In genomic region chr10:102347236-102347828, GRCh38 we compare ENCODE assay signal across 9 cellular contexts. TPM values are rescaled to one million over a fixed set of nuclear protein-coding genes. Genes with fewer than 3 reads are reported as not detected.
DNase-seq lines count a peak whose midpoint lies in the region; ATAC-seq and TF ChIP-seq lines count a peak whose summit lies in the region.
"Had no signal": no experiment of that assay in that cellular context is flagged by ENCODE, and none has a peak within 500 bp of the region (broad histone marks: within the 10 kb centered on the region; RNA-seq: fewer than 3 reads in every experiment).

No MANE protein-coding gene starts in this region.

- peak; percentile 50 for TF ChIP-seq CTCF in hepatocyte (IDR thresholded peaks at IDR 0.05; ENCODE audit: poor library complexity)
- TF ChIP-seq CTCF in transverse colon (IDR thresholded peaks at IDR 0.05), result peak; percentile 20 to 51 (median 38)

- peaks cover 16% of the 10 kb centered on the region for H3K79me2 ChIP-seq in hepatocyte

- POLR2A ChIA-PET in activated naive CD8-positive, alpha-beta T cell treated with anti-CD3 and anti-CD28 coated beads, Interleukin-2, amount 10 ng/mL, durations not matched to agents 7 days and 5 days (lab: Charles Lee), result interaction anchor here (1.0 to 3.1 kb wide), 3 partner anchors 113 to 117 kb away, joined by 3 to 13 read pairs (median 4); no protein-coding TSS in a partner anchor

- ATAC-seq in activated naive CD8-positive, alpha-beta T cell treated with anti-CD3 and anti-CD28 coated beads, Interleukin-2, amount 10 ng/mL, durations not matched to agents 7 days and 5 days (ENCODE audit: low read depth), result no peak
- ATAC-seq in stimulated activated naive B cell treated with anti-CD40 and anti-IgM and Interleukin-4, amounts not matched to agents 10 μg/mL and 1 μg/mL and 100 μg/mL, for 72 hours (replicated peaks), result no peak
- ATAC-seq in HG02798 (IDR thresholded peaks at IDR 0.05; ENCODE audit: poor library complexity, unreplicated experiment), result no peak

- peak; percentile 1 for DNase-seq in NCI-H345 (lab: John Stamatoyannopoulos, UW)
- DNase-seq in NCI-H345 treated with DMSO at 0.1 percent for 48 hours (lab: John Stamatoyannopoulos, UW; ENCODE audit: unreplicated experiment), result no peak
- peak; percentile 8 for DNase-seq in MV-4-11 (lab: John Stamatoyannopoulos, UW)
- DNase-seq in activated naive CD8-positive, alpha-beta T cell treated with anti-CD3 and anti-CD28 coated beads, Interleukin-2, amount 10 ng/mL, durations not matched to agents 7 days and 5 days, result peak; percentile 32
- DNase-seq in hepatocyte (ENCODE audit: low spot score), result peak; percentile 52
- DNase-seq in transverse colon, result peak; percentile 30
- DNase-seq in stimulated activated naive B cell treated with anti-CD40 and anti-IgM and Interleukin-4, amounts not matched to agents 10 μg/mL and 1 μg/mL and 100 μg/mL, for 72 hours, result no peak

- H3K9me3 Mint-ChIP-seq in activated naive CD8-positive, alpha-beta T cell treated with anti-CD3 and anti-CD28 coated beads, Interleukin-2, amount 10 ng/mL, durations not matched to agents 7 days and 5 days, result no peaks in the 10 kb centered on the region
- no peaks in the 10 kb centered on the region for H3K9me3 Mint-ChIP-seq in stimulated activated naive B cell treated with anti-CD40 and anti-IgM and Interleukin-4, amounts not matched to agents 10 μg/mL and 1 μg/mL and 100 μg/mL, for 72 hours

- no peaks in the 10 kb centered on the region for H3K27me3 ChIP-seq in hepatocyte
- H3K27me3 ChIP-seq in transverse colon, result no peaks in the 10 kb centered on the region
- H3K27me3 ChIP-seq: BLaER1 treated with 17β-estradiol and CSF1 and Interleukin-3, amounts not matched to agents 10 nM and 100 nM had no signal

- WGBS in hepatocyte (ENCODE audit: low lambda C conversion rate, missing lambda C conversion rate), result 60% methylated on average over 2 of the region's 2 CpGs
- WGBS in transverse colon (ENCODE audit: low coverage in 1 of 2), 2 donors, result 60% methylated on average over 2 of the region's 2 CpGs; no CpG with 5 or more reads in 1 of the 2 donors

- H3K36me3 Mint-ChIP-seq in activated naive CD8-positive, alpha-beta T cell treated with anti-CD3 and anti-CD28 coated beads, Interleukin-2, amount 10 ng/mL, durations not matched to agents 7 days and 5 days, result peaks cover 9% of the 10 kb centered on the region
- H3K36me3 Mint-ChIP-seq in stimulated activated naive B cell treated with anti-CD40 and anti-IgM and Interleukin-4, amounts not matched to agents 10 μg/mL and 1 μg/mL and 100 μg/mL, for 72 hours, result peaks cover 16 to 31% of the 10 kb centered on the region in 2 donors

- H3K27ac Mint-ChIP-seq in activated naive CD8-positive, alpha-beta T cell treated with anti-CD3 and anti-CD28 coated beads, Interleukin-2, amount 10 ng/mL, durations not matched to agents 7 days and 5 days, result no peak overlapping the region
- no peak overlapping the region for H3K27ac Mint-ChIP-seq in stimulated activated naive B cell treated with anti-CD40 and anti-IgM and Interleukin-4, amounts not matched to agents 10 μg/mL and 1 μg/mL and 100 μg/mL, for 72 hours

- in situ Hi-C loops in transverse colon (cut with MboI; ENCODE audit: low pct_ligation_motif_present in 1 of 4, low pct_unique_long_range_greater_than_20kb in 1 of 4, low sequenced_read_pairs in 3 of 4), result loop anchor here in 1 of 4 donors (10.0 kb wide), 1 partner anchor 123 kb away; the partner anchor contains the start of gene ELOVL3

- H3K27me3 Mint-ChIP-seq in activated naive CD8-positive, alpha-beta T cell treated with anti-CD3 and anti-CD28 coated beads, Interleukin-2, amount 10 ng/mL, durations not matched to agents 7 days and 5 days, result no peaks in the 10 kb centered on the region
- no peaks in the 10 kb centered on the region for H3K27me3 Mint-ChIP-seq in stimulated activated naive B cell treated with anti-CD40 and anti-IgM and Interleukin-4, amounts not matched to agents 10 μg/mL and 1 μg/mL and 100 μg/mL, for 72 hours

- no peaks in the 10 kb centered on the region for H3K9me3 ChIP-seq in hepatocyte (ENCODE audit: low read depth)
- H3K9me3 ChIP-seq in transverse colon, result no peaks in the 10 kb centered on the region
- H3K9me3 ChIP-seq: BLaER1 treated with 17β-estradiol and CSF1 and Interleukin-3, amounts not matched to agents 10 nM and 100 nM had no signal

- H2AFZ ChIP-seq in hepatocyte, result no peak overlapping the region

- no peak overlapping the region for H3K4me2 ChIP-seq in hepatocyte
- H3K4me2 ChIP-seq: BLaER1 treated with 17β-estradiol and CSF1 and Interleukin-3, amounts not matched to agents 10 nM and 100 nM had no signal

- peaks cover 1% of the 10 kb centered on the region for H3K4me1 Mint-ChIP-seq in activated naive CD8-positive, alpha-beta T cell treated with anti-CD3 and anti-CD28 coated beads, Interleukin-2, amount 10 ng/mL, durations not matched to agents 7 days and 5 days
- peaks cover 4 to 7% of the 10 kb centered on the region in 2 donors for H3K4me1 Mint-ChIP-seq in stimulated activated naive B cell treated with anti-CD40 and anti-IgM and Interleukin-4, amounts not matched to agents 10 μg/mL and 1 μg/mL and 100 μg/mL, for 72 hours

- H3K36me3 ChIP-seq in hepatocyte (replicated peaks; ENCODE audit: insufficient read depth, low read depth) (no peaks in the 10 kb centered on the region), transverse colon (peaks cover 0 to 20% (median 2%) of the 10 kb centered on the region in 4 donors)

- H3K9me2 ChIP-seq in hepatocyte (replicated peaks; ENCODE audit: insufficient read depth), result no peaks in the 10 kb centered on the region

- no peak overlapping the region for H3K4me3 ChIP-seq in hepatocyte
- no peak overlapping the region for H3K4me3 ChIP-seq in transverse colon
- H3K4me3 ChIP-seq: BLaER1 treated with 17β-estradiol and CSF1 and Interleukin-3, amounts not matched to agents 10 nM and 100 nM had no signal

- H3K4me1 ChIP-seq in hepatocyte (ENCODE audit: insufficient read depth), result no peaks in the 10 kb centered on the region
- no peaks in the 10 kb centered on the region for H3K4me1 ChIP-seq in transverse colon

- TF ChIP-seq POLR2A in transverse colon (IDR thresholded peaks at IDR 0.05), result no peak

- no peak for TF ChIP-seq EP300 in transverse colon (IDR thresholded peaks at IDR 0.05; ENCODE audit: low read depth)

- H4K20me1 ChIP-seq in hepatocyte (ENCODE audit: insufficient read depth, poor library complexity, severe bottlenecking), result peaks cover 31% of the 10 kb centered on the region

- H3K27ac ChIP-seq in hepatocyte (no peak overlapping the region), transverse colon (no peak overlapping the region)
- H3K27ac ChIP-seq: BLaER1 treated with 17β-estradiol and CSF1 and Interleukin-3, amounts not matched to agents 10 nM and 100 nM had no signal

- intact Hi-C loops in transverse colon (cut with DNase I; ENCODE audit: low total_unique reads), result no loop called here

- no peak overlapping the region for H3K4me3 Mint-ChIP-seq in activated naive CD8-positive, alpha-beta T cell treated with anti-CD3 and anti-CD28 coated beads, Interleukin-2, amount 10 ng/mL, durations not matched to agents 7 days and 5 days
- H3K4me3 Mint-ChIP-seq in stimulated activated naive B cell treated with anti-CD40 and anti-IgM and Interleukin-4, amounts not matched to agents 10 μg/mL and 1 μg/mL and 100 μg/mL, for 72 hours, result no peak overlapping the region

RNA-seq across cellular contexts. Expression of gene NFKB2, which starts 48.2 kb away (rescaled TPM):
- 100 to 1,000 TPM; 103 to 104 TPM for total RNA-seq in activated naive CD8-positive, alpha-beta T cell treated with anti-CD3 and anti-CD28 coated beads, Interleukin-2, amount 10 ng/mL, durations not matched to agents 7 days and 5 days
- total RNA-seq in hepatocyte (13.0 and 23.2 TPM in 2 replicates), transverse colon (10 to 100 TPM in 3 of 4 donors, 1 to 10 TPM in 1; 4.4 to 24.5 (median 17.8) TPM)
- 27.4 and 29.6 TPM in 2 replicates for polyA plus RNA-seq in hepatocyte

Comparison
In these comparisons a context has a peak if more than half of its experiments do, and no peak if none do; other contexts are left out.
1. DNase-seq: peak in NCI-H345 (single experiment), MV-4-11 (single experiment), activated naive CD8-positive, alpha-beta T cell treated with anti-CD3 and anti-CD28 coated beads, Interleukin-2, amount 10 ng/mL, durations not matched to agents 7 days and 5 days (single experiment), hepatocyte (single experiment) and transverse colon (single experiment); none in NCI-H345 treated with DMSO at 0.1 percent for 48 hours (single experiment) and stimulated activated naive B cell treated with anti-CD40 and anti-IgM and Interleukin-4, amounts not matched to agents 10 μg/mL and 1 μg/mL and 100 μg/mL, for 72 hours (single experiment).